8 cellular contexts compared by ENCODE assay signal in genomic region chr3:53114011-53114400, GRCh38. TPM values are rescaled to one million over a fixed set of nuclear protein-coding genes. Genes with fewer than 3 reads are reported as not detected.
A peak's percentile ranks its signal among the peaks of the same experiment; 100 is the strongest.
DNase-seq lines count a peak whose midpoint lies in the region; ATAC-seq and TF ChIP-seq lines count a peak whose summit lies in the region.

No MANE protein-coding gene starts in this region.

- TF ChIP-seq CTCF in RWPE2 (IDR thresholded peaks at IDR 0.05; ENCODE audit: poor library complexity, severe bottlenecking) = peak; percentile 92

- H3K9me3 ChIP-seq in Karpas-422 (ENCODE audit: low read length) (no peaks in the 10 kb centered on the region), RWPE2 (ENCODE audit: severe bottlenecking) (no peaks in the 10 kb centered on the region)

- peaks cover 7% of the 10 kb centered on the region; the same call in 1 of the 2 replicates for H3K4me1 ChIP-seq in Karpas-422 (ENCODE audit: low read length)
- H3K4me1 ChIP-seq in RWPE2 (ENCODE audit: insufficient read depth, poor library complexity, severe bottlenecking) = peaks cover 17% of the 10 kb centered on the region

- no peak overlapping the region for H3K4me2 ChIP-seq in Karpas-422 (ENCODE audit: low read depth, low read length, poor library complexity, severe bottlenecking)

- peaks cover 34% of the 10 kb centered on the region for H3K36me3 ChIP-seq in Karpas-422 (ENCODE audit: insufficient read depth, low read length)
- peaks cover 58% of the 10 kb centered on the region for H3K36me3 ChIP-seq in RWPE2 (ENCODE audit: low read depth)

- ATAC-seq in RWPE2 (ENCODE audit: low read depth) = peak; percentile 53; the same call in 2 of the 3 replicates

- H3K27ac ChIP-seq in Karpas-422 (ENCODE audit: low read length) = no peak overlapping the region
- H3K27ac ChIP-seq in RWPE2 (ENCODE audit: poor library complexity, severe bottlenecking) = peak overlapping the region; percentile 35

- H3K4me3 ChIP-seq in Karpas-422 (ENCODE audit: low read length) (no peak overlapping the region), RWPE2 (ENCODE audit: severe bottlenecking) (no peak overlapping the region)

- H4K20me1 ChIP-seq in Karpas-422 (ENCODE audit: insufficient read depth, low read depth, low read length) = no peaks in the 10 kb centered on the region

- DNase-seq in AML-193 (lab: John Stamatoyannopoulos, UW) (peak; percentile 89 to 90), GM19238 (ENCODE audit: insufficient read length, low spot score) (peak; percentile 73), Karpas-422 (peak; percentile 94), RWPE2 (ENCODE audit: low spot score) (no peak), foreskin melanocyte (peak; percentile 66), occipital lobe (lab: John Stamatoyannopoulos, UW) (peak; percentile 58), superior temporal gyrus (ENCODE audit: extremely low spot score) (peak; percentile 95)
- peak; percentile 62 for DNase-seq in activated T-helper 9 cell treated with anti-CD3 and anti-CD28 coated beads, Interleukin-2, amount 50 U/mL, for 16 hours (ENCODE audit: low read depth)

- H3K9me2 ChIP-seq in Karpas-422 (replicated peaks; ENCODE audit: insufficient read depth, low read length) = no peaks in the 10 kb centered on the region

- H3K9ac ChIP-seq in Karpas-422 (ENCODE audit: low read length) = 0 out of 2 replicates have a peak overlapping the region, but pooled peaks have one; percentile 29

- peaks cover 6% of the 10 kb centered on the region for H3K79me2 ChIP-seq in Karpas-422 (ENCODE audit: low read length)

- H2AFZ ChIP-seq in Karpas-422 (ENCODE audit: low read length) = no peak overlapping the region

- H3K27me3 ChIP-seq in Karpas-422 (ENCODE audit: low read length) = no peaks in the 10 kb centered on the region
- H3K27me3 ChIP-seq in RWPE2 (ENCODE audit: insufficient read depth, poor library complexity, severe bottlenecking) = no peaks in the 10 kb centered on the region

RNA-seq across cellular contexts. Expression of gene RFT1, which starts 16.2 kb away (rescaled TPM):
- 20.5 and 29.9 TPM in 2 replicates for total RNA-seq in Karpas-422 (2014; rRNA removed; shearing (Covaris generic); ENCODE audit: low replicate concordance)
- total RNA-seq in occipital lobe = 8.6 TPM

RNA-seq across cellular contexts. Expression of gene PRKCD, which starts 47.0 kb away (rescaled TPM):
- 22.7 and 27.9 TPM in 2 replicates for total RNA-seq in Karpas-422 (2014; rRNA removed; shearing (Covaris generic); ENCODE audit: low replicate concordance)
- 0.94 TPM for total RNA-seq in occipital lobe

Comparison
In these comparisons a context has a peak if more than half of its experiments do, and no peak if none do; other contexts are left out.
1. RNA of gene PRKCD, which starts 47.0 kb away (total RNA-seq): 22.7 to 27.9 TPM in Karpas-422; 0.94 TPM in occipital lobe (single experiment); every median in the first group is over 10 times any median in the second.